In the genomic region with DNA sequence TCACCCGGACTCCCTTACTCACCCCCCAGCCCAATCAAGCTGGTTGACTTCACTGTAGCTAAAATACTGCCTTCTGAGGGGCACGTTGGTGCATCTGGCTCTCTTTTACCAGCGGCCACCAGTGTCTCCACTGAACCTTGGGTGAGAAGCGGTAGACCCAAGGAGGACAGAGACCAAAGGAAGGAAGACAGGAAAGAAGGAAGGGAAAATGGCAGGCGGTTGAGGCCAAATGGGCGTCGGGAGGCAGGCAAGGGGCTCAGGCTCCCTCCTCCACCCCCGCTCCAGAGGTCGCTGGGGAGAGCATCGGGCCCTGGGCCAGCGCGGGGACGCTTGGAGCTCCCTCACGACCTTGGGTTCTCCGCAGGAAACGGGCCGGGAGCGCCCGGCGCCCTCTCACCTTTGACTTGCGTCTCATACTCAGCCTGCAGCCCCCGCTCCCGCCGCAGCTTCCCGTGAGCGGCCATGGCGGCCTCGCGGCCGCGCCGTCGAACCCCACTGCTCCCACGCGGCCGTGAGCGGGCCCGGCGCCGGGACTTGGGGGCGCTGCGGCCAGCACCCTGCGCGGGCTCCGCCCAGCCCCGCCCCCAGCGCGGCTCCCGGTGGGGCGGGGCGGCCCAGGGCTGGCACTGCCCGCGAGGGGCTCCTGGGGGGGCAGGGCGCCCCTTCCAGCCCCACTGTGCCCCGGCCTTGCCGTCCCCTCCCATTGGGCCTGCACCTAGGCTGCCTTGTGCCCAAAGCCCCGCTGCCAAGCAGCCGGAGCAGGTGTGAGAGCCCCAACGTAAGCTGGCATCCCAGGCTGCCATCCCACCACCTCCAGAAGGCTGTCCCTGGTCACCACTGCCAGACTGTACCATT, we compare ENCODE assay signal across 8 cellular contexts. TPM values are rescaled to one million over a fixed set of nuclear protein-coding genes. Genes with fewer than 3 reads are reported as not detected.
DNase-seq lines count a peak whose midpoint lies in the region; ATAC-seq and TF ChIP-seq lines count a peak whose summit lies in the region.

Gene ARHGAP4 (minus strand): TSS at position 526 of the 855 bp plus-strand sequence. CDS start 62 bp downstream, at position 464.

- WGBS in gastroesophageal sphincter (ENCODE audit: low coverage in 1 of 2), 2 donors: 60% methylated on average over 1 of the region's 59 CpGs; no CpG with 5 or more reads in 1 of the 2 donors
- 35% methylated on average over 16 of the region's 59 CpGs for WGBS in prostate gland

- intact Hi-C loops in prostate gland (cut with DNase I): no loop called here

- peak within 1 kb of the TSS; percentile 88 to 96 (median 91) for H3K27ac ChIP-seq in gastroesophageal sphincter
- H3K27ac ChIP-seq in prostate gland: peak within 1 kb of the TSS; percentile 88 to 91

- no peak for TF ChIP-seq CTCF in gastroesophageal sphincter (IDR thresholded peaks at IDR 0.05)
- no peak for TF ChIP-seq CTCF in prostate gland (IDR thresholded peaks at IDR 0.05)

- in situ Hi-C loops in KBM-7 (cut with MboI; ENCODE audit: low pct_unique_long_range_greater_than_20kb, low sequenced_read_pairs): no loop called here

- H3K9me3 ChIP-seq in gastroesophageal sphincter: no peaks in the 10 kb centered on the region
- no peaks in the 10 kb centered on the region for H3K9me3 ChIP-seq in prostate gland

- TF ChIP-seq EP300 in gastroesophageal sphincter (IDR thresholded peaks at IDR 0.05): no peak

- TF ChIP-seq POLR2A in gastroesophageal sphincter (IDR thresholded peaks at IDR 0.05) (no peak), prostate gland (IDR thresholded peaks at IDR 0.05) (no peak)

- H3K4me3 ChIP-seq in gastroesophageal sphincter (peak within 1 kb of the TSS in 1 of 2 donors; percentile 62), prostate gland (no peak within 1 kb of the TSS)

- H3K36me3 ChIP-seq in gastroesophageal sphincter: peaks cover 0 to 16% of the 10 kb centered on the region in 2 donors
- no peaks in the 10 kb centered on the region for H3K36me3 ChIP-seq in prostate gland

- DNase-seq in COLO668 (lab: John Stamatoyannopoulos, UW; ENCODE audit: unreplicated experiment) (peak; percentile 75), KBM-7 (peak; percentile 54), activated T-cell treated with anti-CD3 and anti-CD28 coated beads for 48 hours (ENCODE audit: low read depth) (peak; percentile 61), prostate gland (ENCODE audit: low spot score) (no peak), NCI-H69 (lab: John Stamatoyannopoulos, UW) (no peak), NCI-H2227 (lab: John Stamatoyannopoulos, UW; ENCODE audit: unreplicated experiment) (no peak)

- ATAC-seq in gastroesophageal sphincter (no peak), HG03045 (IDR thresholded peaks at IDR 0.05; ENCODE audit: unreplicated experiment) (no peak)

- no peaks in the 10 kb centered on the region for H3K27me3 ChIP-seq in gastroesophageal sphincter
- H3K27me3 ChIP-seq in prostate gland (replicated peaks; ENCODE audit: insufficient read depth): no peaks in the 10 kb centered on the region

- H3K4me1 ChIP-seq in gastroesophageal sphincter: peaks cover 0 to 78% (median 21%) of the 10 kb centered on the region in 3 donors
- H3K4me1 ChIP-seq in prostate gland (replicated peaks): no peaks in the 10 kb centered on the region

RNA-seq across cellular contexts. Expression of gene ARHGAP4, which starts in this region (rescaled TPM):
- total RNA-seq in gastroesophageal sphincter (10 to 100 TPM; 10.9 to 26.0 (median 18.1) TPM), prostate gland (10 to 100 TPM; 11.9 to 41.1 TPM)

Comparison
In these comparisons a context has a peak if more than half of its experiments do, and no peak if none do; other contexts are left out.
1. DNase-seq: peak in COLO668 (single experiment), KBM-7 (single experiment) and activated T-cell treated with anti-CD3 and anti-CD28 coated beads for 48 hours (single experiment); none in prostate gland (single experiment), NCI-H69 (single experiment) and NCI-H2227 (single experiment).